2 cellular contexts compared by ENCODE assay signal in genomic region chr12:13583630-13584029, GRCh38.
TF ChIP-seq lines count a peak whose summit lies in the region.

No MANE protein-coding gene starts in this region.

TF ChIP-seq in liver, 16 proteins besides CTCF, POLR2A, EP300 and RAD21:
- TF ChIP-seq ATF3 (IDR thresholded peaks at IDR 0.05) (no peak), MAX (IDR thresholded peaks at IDR 0.05) (no peak), FOXA1 (IDR thresholded peaks at IDR 0.05) (no peak)

TF ChIP-seq in HepG2, 621 proteins besides CTCF, POLR2A, EP300 and RAD21:
- no peak for TF ChIP-seq NFIB (CRISPR knock-in tag; IDR thresholded peaks at IDR 0.05; ENCODE audit: borderline replicate concordance)
TF ChIP-seq in HepG2: peak in this region for 0.
